ENCODE assay signal across 16 cellular contexts in the genomic region with DNA sequence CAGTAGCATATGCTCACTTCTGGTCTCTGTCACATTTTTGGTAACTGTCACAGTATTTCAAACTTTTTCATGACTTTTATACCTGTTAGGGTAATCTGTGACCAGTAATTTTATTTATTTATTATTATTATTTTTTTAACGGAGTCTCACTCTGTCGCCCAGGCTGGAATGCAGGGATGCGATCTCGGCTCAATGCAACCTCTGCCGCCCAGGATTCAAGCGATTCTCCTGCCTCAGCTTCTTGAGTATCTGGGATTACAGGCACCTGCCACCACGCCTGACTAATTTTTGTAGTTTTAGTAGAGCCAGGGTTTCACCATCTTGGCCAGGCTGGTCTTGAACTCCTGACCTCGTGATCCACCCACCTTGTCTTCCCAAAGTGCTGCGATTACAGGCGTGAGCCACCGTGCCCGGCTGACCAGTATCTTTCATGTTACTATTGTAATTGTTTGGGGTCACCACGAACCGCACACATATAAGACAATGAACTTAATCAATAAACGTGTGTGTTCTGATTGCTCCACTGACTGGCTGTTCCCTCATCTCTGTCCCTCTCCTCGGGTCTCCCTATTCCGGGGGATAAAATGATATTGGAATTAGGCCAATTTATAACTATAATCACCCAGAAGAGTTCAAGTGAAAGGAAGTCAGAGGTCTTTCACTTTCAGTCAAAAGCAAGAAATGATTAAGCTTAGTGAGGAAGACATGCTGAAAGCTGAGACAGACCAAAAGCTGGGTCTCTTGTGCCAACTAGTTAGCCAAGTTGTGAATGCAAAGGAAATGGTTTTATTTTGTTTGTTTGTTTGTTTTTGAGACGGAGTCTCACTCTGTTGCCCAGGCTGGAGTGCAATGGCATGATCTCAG. TPM values are rescaled to one million over a fixed set of nuclear protein-coding genes. Genes with fewer than 3 reads are reported as not detected.
DNase-seq lines count a peak whose midpoint lies in the region; ATAC-seq and TF ChIP-seq lines count a peak whose summit lies in the region.
"Had no signal": no experiment of that assay in that cellular context is flagged by ENCODE, and none has a peak within 500 bp of the region (broad histone marks: within the 10 kb centered on the region; RNA-seq: fewer than 3 reads in every experiment).

No MANE protein-coding gene starts in this region.

- CTCF ChIA-PET in SK-N-SH (lab: Yijun Ruan, JAX), result interaction anchor here (2.0 kb wide), 1 partner anchor 121 kb away, joined by 7 read pairs; no protein-coding TSS in a partner anchor
- CTCF ChIA-PET in CD4-positive, alpha-beta memory T cell (lab: Charles Lee; ENCODE audit: partially characterized antibody), result interaction anchor here (1.5 to 1.8 kb wide), 2 partner anchors 18 to 113 kb away, joined by 4 to 7 read pairs; no protein-coding TSS in a partner anchor

- H3K4me1 ChIP-seq in SK-N-SH (ENCODE audit: control insufficient read depth in 1 of 2, insufficient read depth in 2 of 2, low read depth in 1 of 2, low read length in 1 of 2), result no peaks in the 10 kb centered on the region
- H3K4me1 ChIP-seq in CD4-positive, alpha-beta memory T cell (ENCODE audit: insufficient read depth, low read length), result no peaks in the 10 kb centered on the region

- no peak for TF ChIP-seq EP300 in SK-N-SH (IDR thresholded peaks at IDR 0.05; ENCODE audit: borderline replicate concordance in 1 of 2, low read depth in 1 of 2, low read length in 1 of 2)

- H3K27ac Mint-ChIP-seq in activated T-cell treated with anti-CD3 and anti-CD28 coated beads, Interleukin-2, amount 50 U/mL, for 24 hours, result peak overlapping the region; percentile 70
- H3K27ac Mint-ChIP-seq in CD4-positive, alpha-beta memory T cell, result peak overlapping the region in 3 of 7 donors; percentile 3 to 79 (median 79)

- 86% methylated on average over 18 of the region's 18 CpGs for WGBS in SK-N-SH (ENCODE audit: low lambda C conversion rate)

- H3K4me3 ChIP-seq in SK-N-SH (ENCODE audit: low read depth in 2 of 2, low read length in 1 of 2), result no peak overlapping the region
- H3K4me3 ChIP-seq in CD4-positive, alpha-beta memory T cell (ENCODE audit: low read length in 2 of 2), result no peak overlapping the region
- H3K4me3 ChIP-seq: lung had no signal

- no peak overlapping the region for H3K4me3 Mint-ChIP-seq in activated T-cell treated with anti-CD3 and anti-CD28 coated beads, Interleukin-2, amount 50 U/mL, for 24 hours
- peak overlapping the region in 4 of 8 donors; percentile 23 to 70 (median 54) for H3K4me3 Mint-ChIP-seq in CD4-positive, alpha-beta memory T cell

- TF ChIP-seq RAD21 in SK-N-SH (IDR thresholded peaks at IDR 0.05; ENCODE audit: low read length), result no peak

- no peak overlapping the region for H2AFZ ChIP-seq in SK-N-SH (ENCODE audit: low read depth)

- no peak overlapping the region for H3K9ac ChIP-seq in SK-N-SH

- POLR2A ChIA-PET in SK-N-SH (lab: Yijun Ruan, JAX), result interaction anchor here (0.7 kb wide), 1 partner anchor 32 kb away, joined by 4 read pairs; no protein-coding TSS in a partner anchor
- POLR2A ChIA-PET in CD4-positive, alpha-beta memory T cell (lab: Charles Lee; ENCODE audit: partially characterized antibody), result interaction anchor here (1.0 kb wide), 1 partner anchor 14 kb away, joined by 4 read pairs; no protein-coding TSS in a partner anchor

- no peaks in the 10 kb centered on the region for H3K9me3 ChIP-seq in SK-N-SH
- no peaks in the 10 kb centered on the region for H3K9me3 ChIP-seq in CD4-positive, alpha-beta memory T cell (ENCODE audit: control insufficient read depth in 1 of 2, low read length in 2 of 2)

- intact Hi-C loops in CD4-positive, alpha-beta memory T cell (cut with micrococcal nuclease), result no loop called here

- H3K27me3 ChIP-seq in SK-N-SH (ENCODE audit: insufficient read depth), result no peaks in the 10 kb centered on the region
- H3K27me3 ChIP-seq in CD4-positive, alpha-beta memory T cell (ENCODE audit: insufficient read depth, low read length), result no peaks in the 10 kb centered on the region

- H3K4me1 Mint-ChIP-seq in activated T-cell treated with anti-CD3 and anti-CD28 coated beads, Interleukin-2, amount 50 U/mL, for 24 hours (ENCODE audit: low read depth), result peaks cover 14% of the 10 kb centered on the region
- H3K4me1 Mint-ChIP-seq in CD4-positive, alpha-beta memory T cell, result peaks cover 4 to 12% (median 8%) of the 10 kb centered on the region in 4 donors

- no peaks in the 10 kb centered on the region for H3K79me2 ChIP-seq in SK-N-SH (ENCODE audit: insufficient read depth)

- no peaks in the 10 kb centered on the region for H3K9me2 ChIP-seq in SK-N-SH

- no peak for TF ChIP-seq CTCF in SK-N-SH (IDR thresholded peaks at IDR 0.05)

- H3K36me3 ChIP-seq in SK-N-SH (replicated peaks in 1 of 2; ENCODE audit: control insufficient read depth in 1 of 2, insufficient read depth in 2 of 2, low read length in 1 of 2), result peaks cover 0 to 3% of the 10 kb centered on the region in 2 experiments
- no peaks in the 10 kb centered on the region for H3K36me3 ChIP-seq in CD4-positive, alpha-beta memory T cell (ENCODE audit: insufficient read depth, low read length)

- H3K27me3 Mint-ChIP-seq in activated T-cell treated with anti-CD3 and anti-CD28 coated beads, Interleukin-2, amount 50 U/mL, for 24 hours, result no peaks in the 10 kb centered on the region
- H3K27me3 Mint-ChIP-seq in CD4-positive, alpha-beta memory T cell, result no peaks in the 10 kb centered on the region

- H4K20me1 ChIP-seq in SK-N-SH (ENCODE audit: insufficient read depth), result no peaks in the 10 kb centered on the region

- no peaks in the 10 kb centered on the region for H3K36me3 Mint-ChIP-seq in activated T-cell treated with anti-CD3 and anti-CD28 coated beads, Interleukin-2, amount 50 U/mL, for 24 hours (ENCODE audit: low read depth)
- peaks cover 0 to 4% of the 10 kb centered on the region in 2 donors for H3K36me3 Mint-ChIP-seq in CD4-positive, alpha-beta memory T cell

- no peak overlapping the region for H3K27ac ChIP-seq in SK-N-SH (ENCODE audit: low read depth in 2 of 2, low read length in 1 of 2)
- H3K27ac ChIP-seq in CD4-positive, alpha-beta memory T cell (ENCODE audit: low read depth, low read length), result no peak overlapping the region

- peak; percentile 96 for ATAC-seq in GM21786 (IDR thresholded peaks at IDR 0.05; ENCODE audit: unreplicated experiment)
- peak; percentile 95 for ATAC-seq in HG03432 (IDR thresholded peaks at IDR 0.05; ENCODE audit: unreplicated experiment)

- no peaks in the 10 kb centered on the region for H3F3A ChIP-seq in SK-N-SH (replicated peaks; ENCODE audit: insufficient read depth)

- H3K9me3 Mint-ChIP-seq in activated T-cell treated with anti-CD3 and anti-CD28 coated beads, Interleukin-2, amount 50 U/mL, for 24 hours, result no peaks in the 10 kb centered on the region
- H3K9me3 Mint-ChIP-seq in CD4-positive, alpha-beta memory T cell, result peaks cover 0 to 2% (median 0%) of the 10 kb centered on the region in 8 donors

- H3K4me2 ChIP-seq in SK-N-SH, result no peak overlapping the region

- DNase-seq in activated T-cell treated with anti-CD3 and anti-CD28 coated beads, Interleukin-2, amount 50 U/mL, for 24 hours, result no peak
- DNase-seq in activated T-cell treated with anti-CD3 and anti-CD28 coated beads for 4 hours (no peak), hypothalamus (lab: John Stamatoyannopoulos, UW) (no peak), SK-N-SH (no peak)
- DNase-seq in stimulated activated CD8-positive, alpha-beta memory T cell treated with anti-CD3 and anti-CD28 coated beads, Interleukin-4, amount 100 ng/mL, for 48 hours, result peak; percentile 32
- no peak for DNase-seq in CD4-positive, alpha-beta memory T cell
- DNase-seq: activated effector memory CD4-positive, alpha-beta T cell treated with Interleukin-2 at 50 U/mL for 16 hours; DMS79; hippocampal formation; NCI-H1105; NCI-H446; occipital lobe; stimulated activated CD4-positive, alpha-beta T cell treated with anti-CD3 and anti-CD28 coated beads, Interleukin-12 subunit alpha, Interleukin-12 subunit beta, amount 100 ng/mL, for 4 hours had no signal

TF ChIP-seq in SK-N-SH, 30 proteins besides CTCF, POLR2A, EP300 and RAD21:
- no peak for TF ChIP-seq RXRA (IDR thresholded peaks at IDR 0.05; ENCODE audit: borderline replicate concordance, low read depth)
- TF ChIP-seq, protein P1, sequence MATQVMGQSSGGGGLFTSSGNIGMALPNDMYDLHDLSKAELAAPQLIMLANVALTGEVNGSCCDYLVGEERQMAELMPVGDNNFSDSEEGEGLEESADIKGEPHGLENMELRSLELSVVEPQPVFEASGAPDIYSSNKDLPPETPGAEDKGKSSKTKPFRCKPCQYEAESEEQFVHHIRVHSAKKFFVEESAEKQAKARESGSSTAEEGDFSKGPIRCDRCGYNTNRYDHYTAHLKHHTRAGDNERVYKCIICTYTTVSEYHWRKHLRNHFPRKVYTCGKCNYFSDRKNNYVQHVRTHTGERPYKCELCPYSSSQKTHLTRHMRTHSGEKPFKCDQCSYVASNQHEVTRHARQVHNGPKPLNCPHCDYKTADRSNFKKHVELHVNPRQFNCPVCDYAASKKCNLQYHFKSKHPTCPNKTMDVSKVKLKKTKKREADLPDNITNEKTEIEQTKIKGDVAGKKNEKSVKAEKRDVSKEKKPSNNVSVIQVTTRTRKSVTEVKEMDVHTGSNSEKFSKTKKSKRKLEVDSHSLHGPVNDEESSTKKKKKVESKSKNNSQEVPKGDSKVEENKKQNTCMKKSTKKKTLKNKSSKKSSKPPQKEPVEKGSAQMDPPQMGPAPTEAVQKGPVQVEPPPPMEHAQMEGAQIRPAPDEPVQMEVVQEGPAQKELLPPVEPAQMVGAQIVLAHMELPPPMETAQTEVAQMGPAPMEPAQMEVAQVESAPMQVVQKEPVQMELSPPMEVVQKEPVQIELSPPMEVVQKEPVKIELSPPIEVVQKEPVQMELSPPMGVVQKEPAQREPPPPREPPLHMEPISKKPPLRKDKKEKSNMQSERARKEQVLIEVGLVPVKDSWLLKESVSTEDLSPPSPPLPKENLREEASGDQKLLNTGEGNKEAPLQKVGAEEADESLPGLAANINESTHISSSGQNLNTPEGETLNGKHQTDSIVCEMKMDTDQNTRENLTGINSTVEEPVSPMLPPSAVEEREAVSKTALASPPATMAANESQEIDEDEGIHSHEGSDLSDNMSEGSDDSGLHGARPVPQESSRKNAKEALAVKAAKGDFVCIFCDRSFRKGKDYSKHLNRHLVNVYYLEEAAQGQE (IDR thresholded peaks at IDR 0.05; ENCODE audit: low read depth, low read length), result no peak
- no peak for TF ChIP-seq MEF2A (IDR thresholded peaks at IDR 0.05; ENCODE audit: borderline replicate concordance, low read depth)
- no peak for TF ChIP-seq TAF1 (IDR thresholded peaks at IDR 0.05; ENCODE audit: borderline replicate concordance, low read depth, low read length)
- TF ChIP-seq SIN3A (IDR thresholded peaks at IDR 0.05; ENCODE audit: borderline replicate concordance, low read depth, low read length), result no peak
- no peak for TF ChIP-seq RCOR1 (IDR thresholded peaks at IDR 0.05; ENCODE audit: low read length)
- no peak for TF ChIP-seq FOSL2 (IDR thresholded peaks at IDR 0.05; ENCODE audit: borderline replicate concordance, low read depth)

RNA-seq across cellular contexts. Expression of a gene that starts 22.9 kb away (rescaled TPM):
- 82.3 and 113 TPM in 2 replicates for polyA plus RNA-seq in SK-N-SH (2012; rRNA removed)
- 78.8 and 86.9 TPM in 2 replicates for polyA plus RNA-seq in SK-N-SH (2012; cell fraction: cytosol; rRNA removed)
- 121 and 190 TPM in 2 replicates for polyA plus RNA-seq in SK-N-SH (2012; cell fraction: nucleus; rRNA removed)
- 10 to 100 TPM; 90.0 to 95.1 TPM for total RNA-seq in CD4-positive, alpha-beta memory T cell
- polyA plus RNA-seq in CD4-positive, alpha-beta memory T cell, result 10 to 100 TPM; 69.6 to 85.8 TPM
